ENCODE assay signal across 21 cellular contexts in the genomic region with DNA sequence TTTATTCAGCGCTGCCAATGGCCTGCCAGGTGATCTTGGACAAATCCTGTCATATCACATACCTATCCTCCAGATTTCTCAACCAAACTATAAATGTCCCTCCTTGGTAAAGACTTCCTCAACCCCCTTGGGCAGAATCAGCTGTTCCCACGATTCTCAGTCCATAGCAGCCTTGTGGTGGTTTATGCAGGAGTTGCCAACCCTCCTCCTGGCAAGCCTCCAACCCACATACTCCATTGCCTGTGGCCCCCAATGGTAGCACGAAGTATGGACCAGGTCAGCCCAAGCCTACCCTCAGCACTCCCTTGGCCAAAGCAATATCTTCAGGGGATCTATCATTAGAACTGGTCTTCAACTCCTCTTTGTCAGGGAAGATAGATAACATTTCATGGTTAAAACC.
"Had no signal": no experiment of that assay in that cellular context is flagged by ENCODE, and none has a peak within 500 bp of the region (broad histone marks: within the 10 kb centered on the region; RNA-seq: fewer than 3 reads in every experiment).

No MANE protein-coding gene starts in this region.

- H3K4me3 ChIP-seq: K562 had no signal

- FAIRE-seq: K562, RCC 7860 had no signal

- ATAC-seq: activated CD4-positive, CD25-positive, alpha-beta regulatory T cell treated with anti-CD3 and anti-CD28 coated beads, Interleukin-2, amount 50 U/mL, for 24 hours; activated CD8-positive, alpha-beta T cell treated with anti-CD3 and anti-CD28 coated beads for 36 hours; activated T-cell treated with anti-CD3 and anti-CD28 coated beads, Interleukin-2, amount 50 U/mL, for 72 hours; K562; PC-3 had no signal

- DNase-seq: activated CD4-positive, alpha-beta T cell treated with anti-CD3 and anti-CD28 coated beads for 4 hours; activated CD8-positive, alpha-beta memory T cell treated with anti-CD3 and anti-CD28 coated beads, Interleukin-2, amount 50 U/mL, for 4 hours; activated CD8-positive, alpha-beta T cell treated with anti-CD3 and anti-CD28 coated beads for 36 hours; activated gamma-delta T cell treated with Interleukin-2 at 50 U/mL for 16 hours; activated naive CD4-positive, alpha-beta T cell treated with anti-CD3 and anti-CD28 coated beads, Interleukin-2, amount 10 ng/mL, durations not matched to agents 7 days and 5 days; activated naive CD8-positive, alpha-beta T cell treated with anti-CD3 and anti-CD28 coated beads for 36 hours; activated T-cell treated with anti-CD3 and anti-CD28 coated beads, Interleukin-2, amount 50 U/mL, for 72 hours; Karpas-422; MM.1S; NCI-H1105; NCI-H1436; NCI-H1694 treated with DMSO at 0.1 percent for 48 hours; NCI-H2029 treated with DMSO at 0.1 percent for 48 hours; NCI-H510A treated with DMSO at 0.1 percent for 48 hours; NCI-H69; NK-92 treated with Interleukin-12 subunit alpha and Interleukin-12 subunit beta, amount 100 ng/mL, for 24 hours; PC-3; SHP77 had no signal
